Comparison of ENCODE assay signal across 23 cellular contexts in genomic region chr22:39270280-39270679, GRCh38.
"Had no signal": no experiment of that assay in that cellular context is flagged by ENCODE, and none has a peak within 500 bp of the region (broad histone marks: within the 10 kb centered on the region; RNA-seq: fewer than 3 reads in every experiment).

No MANE protein-coding gene starts in this region.

- H3K4me3 ChIP-seq: adrenal gland, Peyer's patch had no signal

- H3K27me3 ChIP-seq: adrenal gland, Peyer's patch had no signal

- H3K27ac ChIP-seq: adrenal gland, KMS-11, Peyer's patch, RWPE1, WERI-Rb-1 had no signal

- H3K9me3 ChIP-seq: adrenal gland, Peyer's patch, SK-N-SH had no signal

- DNase-seq: activated CD4-positive, alpha-beta T cell treated with anti-CD3 and anti-CD28 coated beads for 4 hours; activated CD8-positive, alpha-beta memory T cell treated with anti-CD3 and anti-CD28 coated beads, Interleukin-2, amount 50 U/mL, for 4 hours; activated CD8-positive, alpha-beta T cell treated with anti-CD3 and anti-CD28 coated beads for 36 hours; activated naive CD4-positive, alpha-beta T cell treated with anti-CD3 and anti-CD28 coated beads, Interleukin-2, amount 50 U/mL, for 16 hours; activated naive CD8-positive, alpha-beta T cell treated with anti-CD3 and anti-CD28 coated beads, Interleukin-2, amount 10 ng/mL, durations not matched to agents 7 days and 5 days; activated T-cell treated with anti-CD3 and anti-CD28 coated beads, Interleukin-2, amount 50 U/mL, for 72 hours; adrenal gland; anterior cingulate cortex; NCI-H1092; NCI-H1417; NCI-H1930; NCI-H2171 treated with DMSO at 0.1 percent for 48 hours; NCI-H345; NCI-H510A; NCI-H526 treated with DMSO at 0.1 percent for 48 hours; NCI-H82; Peyer's patch; SHP77 treated with DMSO at 0.1 percent for 48 hours; SK-N-SH; T-helper 1 cell; WERI-Rb-1 had no signal

- H3K36me3 ChIP-seq: adrenal gland, Peyer's patch, WERI-Rb-1 had no signal

- ATAC-seq: activated CD8-positive, alpha-beta T cell treated with anti-CD3 and anti-CD28 coated beads for 36 hours; activated T-cell treated with anti-CD3 and anti-CD28 coated beads, Interleukin-2, amount 50 U/mL, for 72 hours had no signal

- H3K4me1 ChIP-seq: adrenal gland, Peyer's patch had no signal
